In genomic region chr9:93324191-93324834, GRCh38 we compare ENCODE assay signal across 16 cellular contexts.
A peak's percentile ranks its signal among the peaks of the same experiment; 100 is the strongest.
DNase-seq lines count a peak whose midpoint lies in the region; ATAC-seq, FAIRE-seq and TF ChIP-seq lines count a peak whose summit lies in the region.
"Had no signal": no experiment of that assay in that cellular context is flagged by ENCODE, and none has a peak within 500 bp of the region (broad histone marks: within the 10 kb centered on the region; RNA-seq: fewer than 3 reads in every experiment).

No MANE protein-coding gene starts in this region.

- 0 out of 3 replicates have a peak, but pooled peaks have one; percentile 28 for ATAC-seq in K562
- ATAC-seq: HCT116, Right ventricle myocardium inferior had no signal

- no peak for FAIRE-seq in K562 (lab: Jason Lieb, UNC)

- 2% methylated on average over 15 of the region's 18 CpGs for WGBS in K562 (ENCODE audit: insufficient coverage, low coverage, missing lambda C conversion rate)

- peaks cover 5% of the 10 kb centered on the region; the same call in 1 of the 2 replicates for H3K36me3 ChIP-seq in BLaER1
- H3K36me3 ChIP-seq in H7 (replicated peaks; ENCODE audit: control insufficient read depth, insufficient read depth, low read length): no peaks in the 10 kb centered on the region; the same call in 1 of the 2 replicates
- H3K36me3 ChIP-seq in K562 (ENCODE audit: control insufficient read depth, insufficient read depth, low read length): no peaks in the 10 kb centered on the region

- peak; percentile 73 for DNase-seq in H7
- peak in 1 of 4 experiments; percentile 5 for DNase-seq in K562 (ENCODE audit: extremely low read depth in 1 of 4, low spot score in 3 of 4)
- no peak for DNase-seq in nephron progenitor cell
- no peak for DNase-seq in Kasumi-1 (lab: John Stamatoyannopoulos, UW)
- DNase-seq in T-helper 1 cell: no peak
- DNase-seq in dorsolateral prefrontal cortex: no peak
- DNase-seq: NCI-H1092, NCI-H2107, NCI-H446 treated with DMSO at 0.1 percent for 48 hours, NCI-H748 treated with DMSO at 0.1 percent for 48 hours, PC-9, SK-N-SH had no signal

- no peaks in the 10 kb centered on the region for H3K36me3 Mint-ChIP-seq in nephron progenitor cell (ENCODE audit: low read depth)
- H3K36me3 Mint-ChIP-seq: IgD-negative memory B cell had no signal

- no peak overlapping the region for H3K9ac ChIP-seq in BLaER1
- no peak overlapping the region for H3K9ac ChIP-seq in K562 (ENCODE audit: insufficient read depth in 1 of 2, low read depth in 2 of 2, low read length in 2 of 2)
- H3K9ac ChIP-seq: SK-N-SH had no signal

- TF ChIP-seq CTCF in K562 (IDR thresholded peaks at IDR 0.05 in 2 of 3, conservative IDR thresholded peaks at IDR 0.05 in 1 of 3; ENCODE audit: insufficient read depth in 2 of 3, low read depth in 1 of 3, low read length in 3 of 3) (peak in 2 of 3 experiments; percentile 4 to 37; a peak in 2 of 6 replicates), nephron progenitor cell (IDR thresholded peaks at IDR 0.05) (no peak), dorsolateral prefrontal cortex (IDR thresholded peaks at IDR 0.05 in 54 of 56, conservative IDR thresholded peaks at IDR 0.05 in 2 of 56; ENCODE audit: low read depth in 1 of 56, partially characterized antibody in 56 of 56) (no peak)

- in situ Hi-C loops in K562 (cut with MboI): loop anchor here (25.0 kb wide), 1 partner anchor 312 kb away; no protein-coding TSS in a partner anchor

- H3K4me2 ChIP-seq in BLaER1 (peak overlapping the region; percentile 59), K562 (ENCODE audit: insufficient read depth, low read length) (no peak overlapping the region)
- H3K4me2 ChIP-seq: PC-9, SK-N-SH had no signal

- peaks cover 4% of the 10 kb centered on the region for H3K27me3 Mint-ChIP-seq in nephron progenitor cell (ENCODE audit: low read depth, poor library complexity)

- TF ChIP-seq RAD21 in K562 (CRISPR knock-in tag; conservative IDR thresholded peaks at IDR 0.05 in 1 of 2, IDR thresholded peaks at IDR 0.05 in 1 of 2): no peak

- no peak for TF ChIP-seq POLR2A in K562 (conservative IDR thresholded peaks at IDR 0.05)

- H3K9me3 Mint-ChIP-seq in nephron progenitor cell: no peaks in the 10 kb centered on the region
- H3K9me3 Mint-ChIP-seq: IgD-negative memory B cell had no signal

- no TSS peak for BruUV-seq in K562 (replicated peaks; lab: Mats Ljungman, UMichigan)

- H2AFZ ChIP-seq in K562 (ENCODE audit: low read depth, low read length): no peak overlapping the region
- H2AFZ ChIP-seq: PC-9 had no signal

- peaks cover 3% of the 10 kb centered on the region for H3K9me1 ChIP-seq in K562 (ENCODE audit: control insufficient read depth, insufficient read depth, low read length)

- TF ChIP-seq EP300 in K562 (IDR thresholded peaks at IDR 0.05; ENCODE audit: low read length): no peak

- intact Hi-C loops in K562 (cut with micrococcal nuclease) (no loop called here), dorsolateral prefrontal cortex (cut with DNase I) (no loop called here)

- CTCF ChIA-PET in K562 (lab: Yijun Ruan, JAX; ENCODE audit: low intra/inter-chr PET ratio): no interaction called here

- H3K4me3 Mint-ChIP-seq in nephron progenitor cell: no peak overlapping the region

- no peaks in the 10 kb centered on the region for H3K27me3 ChIP-seq in BLaER1
- no peaks in the 10 kb centered on the region for H3K27me3 ChIP-seq in H7 (ENCODE audit: control insufficient read depth, insufficient read depth, low read length)
- H3K27me3 ChIP-seq in K562 (ENCODE audit: control insufficient read depth in 2 of 2, insufficient read depth in 2 of 2, low read length in 2 of 2): peaks cover 31 to 65% of the 10 kb centered on the region in 2 experiments; a peak in 4 of 5 replicates
- no peaks in the 10 kb centered on the region for H3K27me3 ChIP-seq in dorsolateral prefrontal cortex

- H3K4me1 Mint-ChIP-seq in nephron progenitor cell: peaks cover 23% of the 10 kb centered on the region
- H3K4me1 Mint-ChIP-seq: IgD-negative memory B cell had no signal

- H4K20me1 ChIP-seq in BLaER1 (no peaks in the 10 kb centered on the region), K562 (replicated peaks; ENCODE audit: control insufficient read depth, insufficient read depth, low read length) (no peaks in the 10 kb centered on the region)

- peak overlapping the region; percentile 34 for H3K27ac Mint-ChIP-seq in nephron progenitor cell
- H3K27ac Mint-ChIP-seq: IgD-negative memory B cell had no signal

- H3K4me1 ChIP-seq in BLaER1: peaks cover 48% of the 10 kb centered on the region
- peaks cover 0 to 16% of the 10 kb centered on the region in 2 experiments; a peak in 2 of 5 replicates for H3K4me1 ChIP-seq in K562 (replicated peaks in 1 of 2; ENCODE audit: control insufficient read depth in 2 of 2, insufficient read depth in 2 of 2, low read length in 2 of 2)

- H3K27ac ChIP-seq in BLaER1 (peak overlapping the region; percentile 30; the same call in 1 of the 2 replicates), K562 (ENCODE audit: extremely low read depth, low read depth, low read length) (no peak overlapping the region), dorsolateral prefrontal cortex (no peak overlapping the region)
- H3K27ac ChIP-seq: PC-9 had no signal

- no peak overlapping the region for H3K4me3 ChIP-seq in BLaER1
- no peak overlapping the region for H3K4me3 ChIP-seq in H7 (ENCODE audit: insufficient read depth, low read depth, low read length)
- H3K4me3 ChIP-seq in K562: no peak overlapping the region
- H3K4me3 ChIP-seq in dorsolateral prefrontal cortex: no peak overlapping the region
- H3K4me3 ChIP-seq: PC-9 had no signal

- no peaks in the 10 kb centered on the region for H3K79me2 ChIP-seq in K562 (ENCODE audit: control insufficient read depth, insufficient read depth, low read length)

- POLR2A ChIA-PET in K562 (lab: Yijun Ruan, JAX): no interaction called here

- H3K9me3 ChIP-seq in BLaER1 (no peaks in the 10 kb centered on the region), K562 (replicated peaks; ENCODE audit: control insufficient read depth, insufficient read depth, low read depth, low read length) (no peaks in the 10 kb centered on the region)
- H3K9me3 ChIP-seq: SK-N-SH had no signal

TF ChIP-seq in K562, 482 proteins besides CTCF, POLR2A, EP300 and RAD21 (continues in another document):
- no peak for TF ChIP-seq CREB3 (tag; conservative IDR thresholded peaks at IDR 0.05; ENCODE audit: low read depth)
- no peak for TF ChIP-seq TSC22D4 (tag; IDR thresholded peaks at IDR 0.05)
- no peak for TF ChIP-seq SAFB2 (IDR thresholded peaks at IDR 0.05; ENCODE audit: borderline replicate concordance, low read depth, low read length, severe bottlenecking)
- TF ChIP-seq CCNT2 (IDR thresholded peaks at IDR 0.05; ENCODE audit: borderline replicate concordance, extremely low read depth, insufficient read length, low read depth, low read length): no peak

Comparison
In these comparisons a context has a peak if more than half of its experiments do, and no peak if none do; other contexts are left out.
1. CTCF ChIP-seq: peak in K562 (2 of 3); none in nephron progenitor cell (single experiment) and dorsolateral prefrontal cortex (0 of 56).